8 cellular contexts compared by ENCODE assay signal in the genomic region with DNA sequence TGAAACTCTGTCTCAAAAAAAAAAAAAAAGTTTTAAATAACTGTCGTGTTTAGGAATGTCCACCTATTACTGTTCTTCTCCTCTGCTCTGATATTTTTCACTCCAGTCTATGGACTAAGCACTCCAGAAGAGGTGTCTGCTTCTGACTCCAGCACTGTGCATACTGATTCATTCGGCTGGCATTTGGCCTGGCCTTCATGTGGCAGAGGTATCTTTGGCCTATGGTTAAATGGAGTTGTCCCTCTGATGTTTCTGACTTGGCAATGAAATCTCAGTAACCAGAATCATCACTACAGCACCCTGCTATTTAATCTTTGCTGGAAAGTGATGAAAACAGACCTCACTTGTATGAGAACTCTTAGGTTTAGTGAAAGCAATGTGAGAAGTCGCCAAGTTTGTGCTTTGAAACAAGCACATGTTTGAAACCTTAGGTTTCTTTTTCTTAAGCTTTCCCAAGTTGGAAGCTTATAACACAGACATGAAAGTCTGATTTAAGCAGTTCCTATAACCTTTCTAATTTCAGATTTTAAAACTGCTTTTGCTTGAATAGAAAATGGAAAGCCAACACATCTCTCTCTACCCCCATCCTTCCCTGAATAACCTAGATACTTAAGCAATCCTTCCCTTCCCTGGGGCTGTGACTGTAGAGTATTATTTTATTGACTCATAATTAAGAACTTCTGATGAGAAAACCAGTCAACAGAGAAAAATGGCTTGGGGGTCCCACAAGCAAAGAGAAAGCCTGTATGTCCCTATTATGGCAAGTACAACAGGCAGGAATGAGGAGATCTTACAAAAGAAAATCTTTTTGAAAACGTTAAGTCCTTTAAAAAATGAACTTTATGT.
DNase-seq lines count a peak whose midpoint lies in the region; ATAC-seq and TF ChIP-seq lines count a peak whose summit lies in the region.

No MANE protein-coding gene starts in this region.

- BruUV-seq in A673 (replicated peaks; lab: Mats Ljungman, UMichigan) = no TSS peak

- peak overlapping the region; percentile 43 for H3K27ac ChIP-seq in A673 (ENCODE audit: low read depth, low read length, poor library complexity, severe bottlenecking)

- H3K9me3 ChIP-seq in A673 (ENCODE audit: low read depth, low read length, poor library complexity, severe bottlenecking) = no peaks in the 10 kb centered on the region

- ATAC-seq in GM21717 (IDR thresholded peaks at IDR 0.05; ENCODE audit: unreplicated experiment) (no peak), GM21447 (IDR thresholded peaks at IDR 0.05; ENCODE audit: unreplicated experiment) (no peak)

- peaks cover 28% of the 10 kb centered on the region for H3K4me1 ChIP-seq in A673 (ENCODE audit: insufficient read depth, low read length, poor library complexity, severe bottlenecking)

- no peaks in the 10 kb centered on the region for H3K27me3 ChIP-seq in A673 (replicated peaks; ENCODE audit: insufficient read depth, low read depth, low read length, poor library complexity)

- TF ChIP-seq CTCF in A673 (conservative IDR thresholded peaks at IDR 0.05; ENCODE audit: low read depth, low read length) = no peak

- intact Hi-C loops in A673 (cut with micrococcal nuclease; ENCODE audit: unreplicated experiment) = no loop called here

- no peaks in the 10 kb centered on the region for H3K36me3 ChIP-seq in A673 (ENCODE audit: insufficient read depth, low read length, poor library complexity, severe bottlenecking)

- H3K4me3 ChIP-seq in A673 (ENCODE audit: low read depth, low read length, poor library complexity, severe bottlenecking) = no peak overlapping the region

- POLR2A ChIA-PET in A673 (lab: Charles Lee; ENCODE audit: low non-redundant PET) = no interaction called here

- DNase-seq in A673 (ENCODE audit: low spot score) (no peak), H4 (ENCODE audit: low spot score) (peak; percentile 29), amniotic stem cell (lab: John Stamatoyannopoulos, UW) (peak; percentile 46), medulla oblongata (ENCODE audit: extremely low spot score) (peak; percentile 52), DMS 273 treated with DMSO at 0.1 percent for 48 hours (lab: John Stamatoyannopoulos, UW) (no peak)
- no peak for DNase-seq in activated CD8-positive, alpha-beta memory T cell treated with anti-CD3 and anti-CD28 coated beads, Interleukin-2, amount 50 U/mL, for 48 hours

- CTCF ChIA-PET in A673 (lab: Charles Lee) = no interaction called here

Comparison
In these comparisons a context has a peak if more than half of its experiments do, and no peak if none do; other contexts are left out.
1. DNase-seq: peak in H4 (single experiment), amniotic stem cell (single experiment) and medulla oblongata (single experiment); none in A673 (single experiment), activated CD8-positive, alpha-beta memory T cell treated with anti-CD3 and anti-CD28 coated beads, Interleukin-2, amount 50 U/mL, for 48 hours (single experiment) and DMS 273 treated with DMSO at 0.1 percent for 48 hours (single experiment).